Comparison of ENCODE assay signal across 2 cellular contexts in genomic region chr1:85849660-85850059, GRCh38.
TF ChIP-seq lines count a peak whose summit lies in the region.

No MANE protein-coding gene starts in this region.

TF ChIP-seq in A549, 52 proteins besides CTCF, POLR2A, EP300 and RAD21 (continued from another document):
- no peak for TF ChIP-seq HOXB5 (CRISPR knock-in tag; IDR thresholded peaks at IDR 0.05)
TF ChIP-seq in A549: peak in this region for 0.

TF ChIP-seq in IMR-90, 13 proteins besides CTCF, POLR2A, EP300 and RAD21 (continued from another document):
- TF ChIP-seq, protein P1, sequence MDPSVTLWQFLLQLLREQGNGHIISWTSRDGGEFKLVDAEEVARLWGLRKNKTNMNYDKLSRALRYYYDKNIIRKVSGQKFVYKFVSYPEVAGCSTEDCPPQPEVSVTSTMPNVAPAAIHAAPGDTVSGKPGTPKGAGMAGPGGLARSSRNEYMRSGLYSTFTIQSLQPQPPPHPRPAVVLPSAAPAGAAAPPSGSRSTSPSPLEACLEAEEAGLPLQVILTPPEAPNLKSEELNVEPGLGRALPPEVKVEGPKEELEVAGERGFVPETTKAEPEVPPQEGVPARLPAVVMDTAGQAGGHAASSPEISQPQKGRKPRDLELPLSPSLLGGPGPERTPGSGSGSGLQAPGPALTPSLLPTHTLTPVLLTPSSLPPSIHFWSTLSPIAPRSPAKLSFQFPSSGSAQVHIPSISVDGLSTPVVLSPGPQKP (IDR thresholded peaks at IDR 0.05; ENCODE audit: borderline replicate concordance, low read depth, low read length) = no peak
- TF ChIP-seq, protein P2, sequence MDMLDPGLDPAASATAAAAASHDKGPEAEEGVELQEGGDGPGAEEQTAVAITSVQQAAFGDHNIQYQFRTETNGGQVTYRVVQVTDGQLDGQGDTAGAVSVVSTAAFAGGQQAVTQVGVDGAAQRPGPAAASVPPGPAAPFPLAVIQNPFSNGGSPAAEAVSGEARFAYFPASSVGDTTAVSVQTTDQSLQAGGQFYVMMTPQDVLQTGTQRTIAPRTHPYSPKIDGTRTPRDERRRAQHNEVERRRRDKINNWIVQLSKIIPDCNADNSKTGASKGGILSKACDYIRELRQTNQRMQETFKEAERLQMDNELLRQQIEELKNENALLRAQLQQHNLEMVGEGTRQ (IDR thresholded peaks at IDR 0.05; ENCODE audit: low read depth, low read length) = no peak
- TF ChIP-seq RCOR1 (IDR thresholded peaks at IDR 0.05; ENCODE audit: insufficient replicate concordance, low read length) = no peak
